In the genomic region with DNA sequence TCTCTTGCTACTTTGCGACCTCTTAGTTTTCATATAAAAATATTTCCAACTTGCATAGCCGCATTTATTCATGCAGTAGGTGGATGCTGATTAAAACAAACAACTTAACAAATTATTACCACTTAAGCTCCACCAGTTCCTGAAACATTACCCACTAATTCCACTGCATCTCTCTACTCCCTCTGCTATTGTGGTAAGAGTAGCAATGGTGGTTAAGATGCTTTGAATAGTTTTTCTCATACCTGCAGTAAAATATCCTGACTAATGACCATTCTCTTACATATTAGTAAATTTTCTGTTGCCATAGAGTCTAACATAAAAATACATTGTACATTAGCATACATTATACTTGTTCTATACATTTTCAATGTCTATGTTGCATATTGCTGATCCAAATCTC, we compare ENCODE assay signal across 15 cellular contexts.
DNase-seq lines count a peak whose midpoint lies in the region; ATAC-seq and TF ChIP-seq lines count a peak whose summit lies in the region.
"Had no signal": no experiment of that assay in that cellular context is flagged by ENCODE, and none has a peak within 500 bp of the region (broad histone marks: within the 10 kb centered on the region; RNA-seq: fewer than 3 reads in every experiment).

No MANE protein-coding gene starts in this region.

- H3K4me3 ChIP-seq in AG10803 (ENCODE audit: low read length) (no peak overlapping the region), tibial nerve (no peak overlapping the region)
- H3K4me3 ChIP-seq: BLaER1 treated with 17β-estradiol and CSF1 and Interleukin-3, amounts not matched to agents 10 nM and 100 nM; K562 had no signal

- H3K4me1 ChIP-seq in tibial nerve = no peaks in the 10 kb centered on the region
- H3K4me1 ChIP-seq: BLaER1 treated with 17β-estradiol and CSF1 and Interleukin-3, amounts not matched to agents 10 nM and 100 nM had no signal

- H3K27ac ChIP-seq in tibial nerve = no peak overlapping the region
- H3K27ac ChIP-seq: BLaER1 treated with 17β-estradiol and CSF1 and Interleukin-3, amounts not matched to agents 10 nM and 100 nM had no signal

- no peaks in the 10 kb centered on the region for H3K9me3 ChIP-seq in tibial nerve
- H3K9me3 ChIP-seq: BLaER1 treated with 17β-estradiol and CSF1 and Interleukin-3, amounts not matched to agents 10 nM and 100 nM had no signal

- WGBS in tibial nerve, 2 donors = 91 to 95% methylated on average over 2 of the region's 2 CpGs

- H3K27me3 ChIP-seq in tibial nerve = no peaks in the 10 kb centered on the region
- H3K27me3 ChIP-seq: BLaER1 treated with 17β-estradiol and CSF1 and Interleukin-3, amounts not matched to agents 10 nM and 100 nM had no signal

- H3K36me3 ChIP-seq in tibial nerve = no peaks in the 10 kb centered on the region
- H3K36me3 ChIP-seq: BLaER1 treated with 17β-estradiol and CSF1 and Interleukin-3, amounts not matched to agents 10 nM and 100 nM had no signal

- DNase-seq in AG10803 (ENCODE audit: low read depth) (peak; percentile 74), GM04503 (ENCODE audit: low read depth) (peak; percentile 28), amniotic epithelial cell (ENCODE audit: low read depth) (peak; percentile 0), myocyte (ENCODE audit: low read depth) (peak; percentile 31), tibial nerve (ENCODE audit: low spot score in 2 of 2) (no peak), EL (no peak), DMS53 treated with DMSO at 0.1 percent for 48 hours (lab: John Stamatoyannopoulos, UW; ENCODE audit: unreplicated experiment) (no peak)
- DNase-seq: ACHN; AML-193; CD4-positive, CD25-positive, alpha-beta regulatory T cell; DMS53 had no signal

- TF ChIP-seq EP300 in tibial nerve (IDR thresholded peaks at IDR 0.05) = no peak

- no peak for TF ChIP-seq CTCF in AG10803 (conservative IDR thresholded peaks at IDR 0.05; ENCODE audit: low read length)
- TF ChIP-seq CTCF in tibial nerve (IDR thresholded peaks at IDR 0.05) = no peak

- no peak for ATAC-seq in GM18517 (IDR thresholded peaks at IDR 0.05; ENCODE audit: unreplicated experiment)
- ATAC-seq: HCT116, K562 had no signal

- no peak for TF ChIP-seq POLR2A in tibial nerve (IDR thresholded peaks at IDR 0.05)

Comparison
In these comparisons a context has a peak if more than half of its experiments do, and no peak if none do; other contexts are left out.
1. DNase-seq: peak in AG10803 (single experiment), GM04503 (single experiment), amniotic epithelial cell (single experiment) and myocyte (single experiment); none in tibial nerve (0 of 2), EL (single experiment) and DMS53 treated with DMSO at 0.1 percent for 48 hours (single experiment).